ENCODE assay signal across 8 cellular contexts in genomic region chr20:5126512-5127203, GRCh38. TPM values are rescaled to one million over a fixed set of nuclear protein-coding genes. Genes with fewer than 3 reads are reported as not detected.
DNase-seq lines count a peak whose midpoint lies in the region; ATAC-seq and TF ChIP-seq lines count a peak whose summit lies in the region.

TSS of gene CDS2 (plus strand) at chr20:5127008. CDS start at chr20:5127093, 85 bp downstream.

- H3K4me3 ChIP-seq in ovary (peak within 1 kb of the TSS; percentile 54), thyroid gland (replicated peaks in 1 of 3) (peak within 1 kb of the TSS; percentile 68 to 89 (median 79))

- TF ChIP-seq POLR2A in ovary (IDR thresholded peaks at IDR 0.05): peak; percentile 80
- TF ChIP-seq POLR2A in thyroid gland (IDR thresholded peaks at IDR 0.05): peak in 1 of 2 donors; percentile 79

- TF ChIP-seq CTCF in GM12874 (IDR thresholded peaks at IDR 0.05; ENCODE audit: insufficient read depth, low read depth, low read length) (peak; percentile 50), ovary (IDR thresholded peaks at IDR 0.05) (peak; percentile 45 to 86 (median 64)), thyroid gland (IDR thresholded peaks at IDR 0.05) (peak in 5 of 6 experiments; percentile 24 to 61 (median 57))

- H3K27ac ChIP-seq in ovary (peak within 1 kb of the TSS; percentile 81), thyroid gland (peak within 1 kb of the TSS; percentile 91 to 97 (median 92))

- H3K27me3 ChIP-seq in ovary (no peaks in the 10 kb centered on the region), thyroid gland (no peaks in the 10 kb centered on the region)

- intact Hi-C loops in Right ventricle myocardium inferior (cut with DNase I): loop anchor here (1.0 to 5.0 kb wide), 3 partner anchors 44 to 321 kb away; no protein-coding TSS in a partner anchor
- intact Hi-C loops in ovary (cut with DNase I): loop anchor here (2.0 to 5.0 kb wide), 4 partner anchors 46 to 66 kb away; no protein-coding TSS in a partner anchor
- intact Hi-C loops in thyroid gland (cut with DNase I): loop anchor here (5.0 kb wide), 1 partner anchor 66 kb away; no protein-coding TSS in a partner anchor

- H3K36me3 ChIP-seq in ovary (no peaks in the 10 kb centered on the region), thyroid gland (no peaks in the 10 kb centered on the region)

- TF ChIP-seq EP300 in ovary (IDR thresholded peaks at IDR 0.05): no peak

- H3K9me3 ChIP-seq in ovary: no peaks in the 10 kb centered on the region
- H3K9me3 ChIP-seq in thyroid gland: no peaks in the 10 kb centered on the region

- WGBS in ovary, 3 donors: 0 to 1% (median 0%) methylated on average over 45 to 78 of the region's 78 CpGs
- 1% methylated on average over 37 of the region's 78 CpGs; no CpG with 5 or more reads in 1 of the 2 donors for WGBS in thyroid gland, 2 donors

- peaks cover 4% of the 10 kb centered on the region for H3K4me1 ChIP-seq in ovary (ENCODE audit: insufficient read depth)
- peaks cover 13 to 14% of the 10 kb centered on the region in 2 donors for H3K4me1 ChIP-seq in thyroid gland

- peak; percentile 88 for ATAC-seq in HG02763 (IDR thresholded peaks at IDR 0.05; ENCODE audit: unreplicated experiment)
- ATAC-seq in Right ventricle myocardium inferior: peak; percentile 98

- peak; percentile 99 to 100 (median 99) for DNase-seq in NCI-H1417 (lab: John Stamatoyannopoulos, UW)
- peak; percentile 98 to 99 for DNase-seq in SW 1271 (lab: John Stamatoyannopoulos, UW)
- peak; percentile 100 for DNase-seq in activated naive CD8-positive, alpha-beta T cell treated with anti-CD3 and anti-CD28 coated beads, Interleukin-2, amount 50 U/mL, for 16 hours (ENCODE audit: low read depth, low spot score)
- DNase-seq in Right ventricle myocardium inferior (ENCODE audit: missing footprints): peak; percentile 100
- peak; percentile 100 for DNase-seq in ovary
- DNase-seq in thyroid gland: peak; percentile 100

RNA-seq across cellular contexts. Expression of gene CDS2, which starts in this region (rescaled TPM):
- total RNA-seq in Right ventricle myocardium inferior: 57.2 TPM
- total RNA-seq in ovary: 10 to 100 TPM; 18.5 to 43.7 (median 37.6) TPM
- polyA plus RNA-seq in ovary: 10 to 100 TPM; 11.4 to 54.6 TPM
- total RNA-seq in thyroid gland: 10 to 100 TPM; 34.0 to 55.4 (median 40.9) TPM

Comparison
In these comparisons a context has a peak if more than half of its experiments do, and no peak if none do; other contexts are left out.
1. Peak in every context shown above with its lines: DNase-seq, ATAC-seq, H3K4me3 ChIP-seq and H3K27ac ChIP-seq.